28 cellular contexts compared by ENCODE assay signal in the genomic region with DNA sequence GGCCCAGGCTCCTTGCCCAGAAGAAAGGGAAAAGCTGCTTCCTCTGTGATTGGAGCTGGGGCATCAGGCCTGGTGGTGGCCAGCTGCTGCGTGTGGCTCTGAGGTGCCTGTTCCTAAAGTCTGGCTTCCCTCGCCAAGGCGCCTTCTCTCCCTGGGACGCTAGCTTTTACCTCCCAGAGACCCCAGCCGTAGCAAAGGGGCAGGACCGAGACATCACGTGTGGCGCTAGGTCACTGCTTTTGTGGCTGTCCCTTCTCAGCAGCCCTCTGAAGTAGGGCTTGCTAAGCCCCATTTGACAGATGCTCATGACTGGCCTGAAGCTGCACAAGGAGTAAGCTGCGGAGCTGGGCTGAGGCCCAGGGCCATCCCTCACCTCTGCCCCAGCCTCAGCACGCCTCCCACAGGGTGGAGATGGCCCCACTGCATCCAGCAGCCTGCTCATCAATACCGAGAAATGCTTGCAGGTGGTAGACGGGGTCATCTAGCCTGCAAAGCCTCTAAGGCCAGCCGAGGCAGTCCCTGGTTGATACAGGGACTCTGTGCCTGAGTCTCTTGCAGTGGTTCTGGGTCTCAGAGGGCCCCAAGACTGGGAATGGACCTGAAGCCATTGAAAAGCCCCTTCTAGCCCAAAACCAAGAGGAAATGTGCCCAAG.
"Had no signal": no experiment of that assay in that cellular context is flagged by ENCODE, and none has a peak within 500 bp of the region (broad histone marks: within the 10 kb centered on the region; RNA-seq: fewer than 3 reads in every experiment).

No MANE protein-coding gene starts in this region.

- ATAC-seq: heart right ventricle; left cardiac atrium; natural killer cell; pancreas; psoas muscle; sciatic nerve; stimulated activated effector memory CD8-positive, alpha-beta T cell treated with anti-CD3 and anti-CD28 coated beads, Interleukin-12 subunit alpha, Interleukin-12 subunit beta, amount 100 ng/mL, for 72 hours; upper lobe of right lung had no signal

- H3K4me3 ChIP-seq: heart right ventricle, hepatocyte, left ventricle myocardium inferior, lung, neural progenitor cell, pancreas, psoas muscle, skin epidermis, spleen, suprapubic skin, thoracic aorta, tibial artery, upper lobe of right lung had no signal

- DNase-seq: heart right ventricle; kidney glomerular epithelial cell; left cardiac atrium; left ventricle myocardium inferior; mesendoderm; naive B cell; natural killer cell; nephron progenitor cell; psoas muscle; spleen; stimulated activated CD4-positive, alpha-beta T cell treated with anti-CD3 and anti-CD28 coated beads, Interleukin-4, amount 100 ng/mL, for 24 hours; stimulated activated naive CD4-positive, alpha-beta T cell; tibial artery; trophoblast cell; upper lobe of right lung had no signal

- H3K4me1 ChIP-seq: heart right ventricle, left ventricle myocardium inferior, neural progenitor cell, pancreas, psoas muscle, spleen, suprapubic skin, tibial artery, upper lobe of right lung had no signal

- H3K36me3 Mint-ChIP-seq: mesothelial cell of epicardium; neural progenitor cell; stimulated activated effector memory CD8-positive, alpha-beta T cell treated with anti-CD3 and anti-CD28 coated beads, Interleukin-12 subunit alpha, Interleukin-12 subunit beta, amount 100 ng/mL, for 72 hours had no signal

- H3K79me2 ChIP-seq: hepatocyte had no signal

- H3K27me3 ChIP-seq: heart right ventricle, hepatocyte, neural progenitor cell, pancreas, suprapubic skin, tibial artery, upper lobe of right lung had no signal

- H3K4me2 ChIP-seq: hepatocyte, neural progenitor cell had no signal

- H3K27ac Mint-ChIP-seq: mesothelial cell of epicardium; naive B cell; natural killer cell; nephron progenitor cell; neural progenitor cell; stimulated activated effector memory CD8-positive, alpha-beta T cell treated with anti-CD3 and anti-CD28 coated beads, Interleukin-12 subunit alpha, Interleukin-12 subunit beta, amount 100 ng/mL, for 72 hours; stimulated activated naive CD8-positive, alpha-beta T cell treated with anti-CD3 and anti-CD28 coated beads, Interleukin-15, Interleukin-2, amounts not matched to agents 100 ng/mL and 50 ng/mL, for 24 hours had no signal

- FAIRE-seq: keratinocyte, pancreas, urothelium cell line had no signal

- H3K27ac ChIP-seq: heart right ventricle, hepatocyte, left ventricle myocardium inferior, neural progenitor cell, pancreas, psoas muscle, skin epidermis, spleen, suprapubic skin, thoracic aorta, tibial artery, upper lobe of right lung had no signal

- H3K9me3 ChIP-seq: pancreas had no signal

- H2AFZ ChIP-seq: hepatocyte, neural progenitor cell had no signal

- H3K9ac ChIP-seq: neural progenitor cell had no signal

- H3K4me1 Mint-ChIP-seq: naive B cell, natural killer cell, nephron progenitor cell, neural progenitor cell had no signal

- H3K36me3 ChIP-seq: heart right ventricle, left ventricle myocardium inferior, neural progenitor cell, pancreas, spleen, suprapubic skin, thoracic aorta, tibial artery, upper lobe of right lung had no signal

- H3K4me3 Mint-ChIP-seq: mesothelial cell of epicardium; naive B cell; natural killer cell; nephron progenitor cell; neural progenitor cell; stimulated activated effector memory CD8-positive, alpha-beta T cell treated with anti-CD3 and anti-CD28 coated beads, Interleukin-12 subunit alpha, Interleukin-12 subunit beta, amount 100 ng/mL, for 72 hours; stimulated activated naive CD8-positive, alpha-beta T cell treated with anti-CD3 and anti-CD28 coated beads, Interleukin-15, Interleukin-2, amounts not matched to agents 100 ng/mL and 50 ng/mL, for 24 hours had no signal
